Comparison of ENCODE assay signal across 19 cellular contexts in the genomic region with DNA sequence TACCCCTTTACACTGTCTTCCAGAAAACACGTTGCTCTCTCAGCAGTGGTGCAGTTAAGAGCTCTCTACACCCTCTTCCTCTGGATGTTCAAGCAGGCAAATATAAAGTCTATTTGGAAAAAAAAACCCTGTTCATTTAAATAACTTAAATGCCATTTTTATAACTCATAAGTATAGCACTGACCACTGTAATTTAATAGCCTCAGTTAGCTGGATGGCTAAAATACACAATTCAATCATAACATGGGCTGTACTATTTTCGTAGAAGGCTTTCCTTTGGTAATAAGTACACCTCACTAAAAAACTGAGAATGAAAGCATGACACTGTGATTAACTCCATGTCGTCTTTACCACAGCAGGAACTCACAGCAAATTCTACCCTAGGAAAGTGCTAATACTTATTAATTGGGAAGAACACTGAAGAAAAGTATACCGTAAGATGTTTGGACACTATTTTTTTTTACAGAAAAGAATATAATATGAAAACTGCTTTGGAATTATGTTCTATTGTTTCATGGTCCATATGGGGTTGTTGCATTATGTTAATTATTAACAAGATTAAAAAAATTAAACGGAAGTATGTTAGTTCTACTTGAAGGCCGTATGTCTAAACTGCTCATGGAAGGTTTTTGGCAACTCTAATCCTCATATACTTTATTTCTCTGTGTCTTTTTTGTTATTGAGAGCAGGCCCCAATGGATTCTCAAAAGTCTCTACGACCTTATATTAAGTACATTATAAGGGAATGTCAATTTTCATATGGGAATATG.
DNase-seq lines count a peak whose midpoint lies in the region; ATAC-seq and TF ChIP-seq lines count a peak whose summit lies in the region.
"Had no signal": no experiment of that assay in that cellular context is flagged by ENCODE, and none has a peak within 500 bp of the region (broad histone marks: within the 10 kb centered on the region; RNA-seq: fewer than 3 reads in every experiment).

No MANE protein-coding gene starts in this region.

- in situ Hi-C loops in GM23248 (cut with MboI): no loop called here

- H3K9ac ChIP-seq in GM23248 (no peak overlapping the region), SK-N-SH (no peak overlapping the region)

- TF ChIP-seq EP300 in SK-N-SH (IDR thresholded peaks at IDR 0.05; ENCODE audit: borderline replicate concordance in 1 of 2, low read depth in 1 of 2, low read length in 1 of 2): 0 out of 4 replicates have a peak, but pooled peaks of 1 of the 2 experiments have one; percentile 37

- no peak overlapping the region for H3K4me3 ChIP-seq in GM23248
- no peak overlapping the region; a peak in 1 of 4 replicates for H3K4me3 ChIP-seq in SK-N-SH (ENCODE audit: low read depth in 2 of 2, low read length in 1 of 2)
- no peak overlapping the region for H3K4me3 ChIP-seq in skeletal muscle cell (ENCODE audit: low read depth, low read length)

- H3K9me2 ChIP-seq in GM23248 (ENCODE audit: insufficient read depth) (no peaks in the 10 kb centered on the region), SK-N-SH (no peaks in the 10 kb centered on the region)

- H3K9me3 ChIP-seq in GM23248 (ENCODE audit: low read depth) (no peaks in the 10 kb centered on the region), SK-N-SH (no peaks in the 10 kb centered on the region)

- POLR2A ChIA-PET in SK-N-SH (lab: Yijun Ruan, JAX): no interaction called here
- POLR2A ChIA-PET in RWPE1 (lab: Yijun Ruan, JAX; ENCODE audit: low non-redundant PET): no interaction called here

- no peak overlapping the region for H3K27ac ChIP-seq in GM23248
- H3K27ac ChIP-seq in SK-N-SH (ENCODE audit: low read depth in 2 of 2, low read length in 1 of 2): peak overlapping the region; percentile 43 to 53; a peak in 3 of 4 replicates
- no peak overlapping the region for H3K27ac ChIP-seq in RWPE1
- H3K27ac ChIP-seq: foreskin keratinocyte had no signal

- H4K20me1 ChIP-seq in GM23248 (ENCODE audit: insufficient read depth) (no peaks in the 10 kb centered on the region), SK-N-SH (ENCODE audit: insufficient read depth) (no peaks in the 10 kb centered on the region)

- TF ChIP-seq RAD21 in SK-N-SH (IDR thresholded peaks at IDR 0.05; ENCODE audit: low read length): no peak

- H3K79me2 ChIP-seq in GM23248 (ENCODE audit: insufficient read depth): no peaks in the 10 kb centered on the region
- no peaks in the 10 kb centered on the region for H3K79me2 ChIP-seq in SK-N-SH (ENCODE audit: insufficient read depth)

- ATAC-seq in activated CD4-positive, CD25-positive, alpha-beta regulatory T cell treated with anti-CD3 and anti-CD28 coated beads, Interleukin-2, amount 50 U/mL, for 24 hours: no peak
- ATAC-seq in HG03354 (IDR thresholded peaks at IDR 0.05; ENCODE audit: poor library complexity, severe bottlenecking, unreplicated experiment): no peak
- ATAC-seq: foreskin keratinocyte; stimulated activated naive CD8-positive, alpha-beta T cell treated with anti-CD3 and anti-CD28 coated beads, Interleukin-15, amount 100 ng/mL, for 72 hours; T-cell had no signal

- H3K27me3 ChIP-seq in GM23248 (replicated peaks; ENCODE audit: insufficient read depth) (no peaks in the 10 kb centered on the region), SK-N-SH (ENCODE audit: insufficient read depth) (no peaks in the 10 kb centered on the region)
- H3K27me3 ChIP-seq: foreskin keratinocyte had no signal

- H3K4me2 ChIP-seq in GM23248 (ENCODE audit: unreplicated experiment): peak overlapping the region; percentile 19
- H3K4me2 ChIP-seq in SK-N-SH: 0 out of 2 replicates have a peak overlapping the region, but pooled peaks have one; percentile 31

- H2AFZ ChIP-seq in GM23248 (peak overlapping the region; percentile 20), SK-N-SH (ENCODE audit: low read depth) (peak overlapping the region; percentile 42; the same call in 1 of the 2 replicates)

- TF ChIP-seq CTCF in SK-N-SH (IDR thresholded peaks at IDR 0.05) (no peak), RWPE1 (conservative IDR thresholded peaks at IDR 0.05; ENCODE audit: low read depth) (no peak)

- peaks cover 33% of the 10 kb centered on the region for H3K4me1 ChIP-seq in GM23248 (ENCODE audit: insufficient read depth)
- peaks cover 0 to 12% of the 10 kb centered on the region in 2 experiments; a peak in 2 of 4 replicates for H3K4me1 ChIP-seq in SK-N-SH (ENCODE audit: control insufficient read depth in 1 of 2, insufficient read depth in 2 of 2, low read depth in 1 of 2, low read length in 1 of 2)
- H3K4me1 ChIP-seq: foreskin keratinocyte had no signal

- WGBS in GM23248 (ENCODE audit: low coverage in 1 of 2, low lambda C conversion rate in 2 of 2, missing lambda C conversion rate in 2 of 2), 2 experiments: 64 to 66% methylated on average over 7 of the region's 7 CpGs
- WGBS in SK-N-SH (ENCODE audit: low lambda C conversion rate): 60% methylated on average over 7 of the region's 7 CpGs

- CTCF ChIA-PET in SK-N-SH (lab: Yijun Ruan, JAX): no interaction called here
- CTCF ChIA-PET in RWPE1 (lab: Yijun Ruan, JAX): interaction anchor here (0.6 kb wide), 1 partner anchor 718 kb away, joined by 3 read pairs; no protein-coding TSS in a partner anchor

- no peaks in the 10 kb centered on the region for H3K36me3 ChIP-seq in GM23248 (ENCODE audit: low read depth)
- no peaks in the 10 kb centered on the region for H3K36me3 ChIP-seq in SK-N-SH (replicated peaks in 1 of 2; ENCODE audit: control insufficient read depth in 1 of 2, insufficient read depth in 2 of 2, low read length in 1 of 2)

- DNase-seq in GM23248 (peak; percentile 46), SK-N-SH (no peak), fibroblast of peridontal ligament (ENCODE audit: extremely low read depth) (peak; percentile 91), skeletal muscle cell (ENCODE audit: low read depth) (peak; percentile 43), RWPE1 (ENCODE audit: low spot score) (no peak), CD1c-positive myeloid dendritic cell (ENCODE audit: extremely low spot score) (no peak)
- DNase-seq: activated CD4-positive, CD25-positive, alpha-beta regulatory T cell; activated gamma-delta T cell treated with Interleukin-2 at 50 U/mL for 16 hours; CD4-positive, CD25-positive, alpha-beta regulatory T cell; effector CD4-positive, alpha-beta T cell; foreskin keratinocyte; mammary epithelial cell; NCI-H1694 treated with DMSO at 0.1 percent for 48 hours; NCI-H524; stimulated activated CD4-positive, alpha-beta T cell treated with anti-CD3 and anti-CD28 coated beads, Interleukin-12 subunit alpha, Interleukin-12 subunit beta, amount 100 ng/mL, for 4 hours; stimulated activated naive CD8-positive, alpha-beta T cell treated with anti-CD3 and anti-CD28 coated beads, Interleukin-15, amount 100 ng/mL, for 72 hours; T-cell had no signal

- H3F3A ChIP-seq in GM23248 (ENCODE audit: insufficient read depth) (peaks cover 18% of the 10 kb centered on the region), SK-N-SH (replicated peaks; ENCODE audit: insufficient read depth) (peaks cover 7% of the 10 kb centered on the region)

TF ChIP-seq in SK-N-SH, 30 proteins besides CTCF, POLR2A, EP300 and RAD21 (continues in another document):
- TF ChIP-seq ELF1 (IDR thresholded peaks at IDR 0.05) (no peak), NRF1 (IDR thresholded peaks at IDR 0.05; ENCODE audit: low read depth, low read length) (no peak), POLR2AphosphoS5 (IDR thresholded peaks at IDR 0.05; ENCODE audit: low read depth, low read length) (no peak), TCF12 (IDR thresholded peaks at IDR 0.05) (peak; percentile 53; the same call in 1 of the 2 replicates), MXI1 (IDR thresholded peaks at IDR 0.05; ENCODE audit: low read depth, low read length) (no peak), TAF1 (IDR thresholded peaks at IDR 0.05; ENCODE audit: borderline replicate concordance, low read depth, low read length) (no peak), RFX5 (IDR thresholded peaks at IDR 0.05; ENCODE audit: low read length) (no peak), MEF2A (IDR thresholded peaks at IDR 0.05; ENCODE audit: borderline replicate concordance, low read depth) (peak; percentile 39; the same call in 1 of the 2 replicates), SIN3A (IDR thresholded peaks at IDR 0.05; ENCODE audit: borderline replicate concordance, low read depth, low read length) (no peak), USF1 (IDR thresholded peaks at IDR 0.05; ENCODE audit: borderline replicate concordance, low read depth) (no peak), NFIC (IDR thresholded peaks at IDR 0.05; ENCODE audit: borderline replicate concordance) (no peak; the same call in 1 of the 2 replicates), RCOR1 (IDR thresholded peaks at IDR 0.05; ENCODE audit: low read length) (no peak), JUND (IDR thresholded peaks at IDR 0.05) (peak; percentile 61)
- TF ChIP-seq, protein P1, sequence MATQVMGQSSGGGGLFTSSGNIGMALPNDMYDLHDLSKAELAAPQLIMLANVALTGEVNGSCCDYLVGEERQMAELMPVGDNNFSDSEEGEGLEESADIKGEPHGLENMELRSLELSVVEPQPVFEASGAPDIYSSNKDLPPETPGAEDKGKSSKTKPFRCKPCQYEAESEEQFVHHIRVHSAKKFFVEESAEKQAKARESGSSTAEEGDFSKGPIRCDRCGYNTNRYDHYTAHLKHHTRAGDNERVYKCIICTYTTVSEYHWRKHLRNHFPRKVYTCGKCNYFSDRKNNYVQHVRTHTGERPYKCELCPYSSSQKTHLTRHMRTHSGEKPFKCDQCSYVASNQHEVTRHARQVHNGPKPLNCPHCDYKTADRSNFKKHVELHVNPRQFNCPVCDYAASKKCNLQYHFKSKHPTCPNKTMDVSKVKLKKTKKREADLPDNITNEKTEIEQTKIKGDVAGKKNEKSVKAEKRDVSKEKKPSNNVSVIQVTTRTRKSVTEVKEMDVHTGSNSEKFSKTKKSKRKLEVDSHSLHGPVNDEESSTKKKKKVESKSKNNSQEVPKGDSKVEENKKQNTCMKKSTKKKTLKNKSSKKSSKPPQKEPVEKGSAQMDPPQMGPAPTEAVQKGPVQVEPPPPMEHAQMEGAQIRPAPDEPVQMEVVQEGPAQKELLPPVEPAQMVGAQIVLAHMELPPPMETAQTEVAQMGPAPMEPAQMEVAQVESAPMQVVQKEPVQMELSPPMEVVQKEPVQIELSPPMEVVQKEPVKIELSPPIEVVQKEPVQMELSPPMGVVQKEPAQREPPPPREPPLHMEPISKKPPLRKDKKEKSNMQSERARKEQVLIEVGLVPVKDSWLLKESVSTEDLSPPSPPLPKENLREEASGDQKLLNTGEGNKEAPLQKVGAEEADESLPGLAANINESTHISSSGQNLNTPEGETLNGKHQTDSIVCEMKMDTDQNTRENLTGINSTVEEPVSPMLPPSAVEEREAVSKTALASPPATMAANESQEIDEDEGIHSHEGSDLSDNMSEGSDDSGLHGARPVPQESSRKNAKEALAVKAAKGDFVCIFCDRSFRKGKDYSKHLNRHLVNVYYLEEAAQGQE (IDR thresholded peaks at IDR 0.05; ENCODE audit: low read depth, low read length): no peak

Comparison
In these comparisons a context has a peak if more than half of its experiments do, and no peak if none do; other contexts are left out.
1. DNase-seq: peak in GM23248 (single experiment), fibroblast of peridontal ligament (single experiment) and skeletal muscle cell (single experiment); none in SK-N-SH (single experiment), RWPE1 (single experiment) and CD1c-positive myeloid dendritic cell (single experiment).
2. H3K27ac ChIP-seq: peak in SK-N-SH (2 of 2); none in GM23248 (single experiment) and RWPE1 (single experiment).